In genomic region chr2:180983468-180984388, GRCh38 we compare ENCODE assay signal across 8 cellular contexts. TPM values are rescaled to one million over a fixed set of nuclear protein-coding genes. Genes with fewer than 3 reads are reported as not detected.
DNase-seq lines count a peak whose midpoint lies in the region; ATAC-seq, FAIRE-seq and TF ChIP-seq lines count a peak whose summit lies in the region.

No MANE protein-coding gene starts in this region.

- TF ChIP-seq CTCF in D721Med (IDR thresholded peaks at IDR 0.05; ENCODE audit: insufficient read depth, missing control alignments), result peak; percentile 41
- TF ChIP-seq CTCF in WTC11 (IDR thresholded peaks at IDR 0.05), result no peak
- peak; percentile 48 for TF ChIP-seq CTCF in retinal pigment epithelial cell (conservative IDR thresholded peaks at IDR 0.05; ENCODE audit: low read depth, low read length)

- ATAC-seq in GM18907 (IDR thresholded peaks at IDR 0.05; ENCODE audit: unreplicated experiment) (peak; percentile 55), HG03097 (IDR thresholded peaks at IDR 0.05; ENCODE audit: low FRiP score, unreplicated experiment) (peak; percentile 30), WTC11 (peak; percentile 60), HG02571 (IDR thresholded peaks at IDR 0.05; ENCODE audit: unreplicated experiment) (no peak)

- CTCF ChIA-PET in WTC11 (lab: Charles Lee), result interaction anchor here (0.6 to 0.9 kb wide), 3 partner anchors 9 to 867 kb away, joined by 3 to 6 read pairs (median 3); no protein-coding TSS in a partner anchor

- FAIRE-seq in D721Med (lab: Jason Lieb, UNC), result peak; percentile 72

- DNase-seq in D721Med (ENCODE audit: insufficient read length, low spot score) (no peak), NCI-H2196 (lab: John Stamatoyannopoulos, UW; ENCODE audit: unreplicated experiment) (peak; percentile 52), WTC11 (ENCODE audit: low spot score) (no peak), glomerular endothelial cell (ENCODE audit: extremely low read depth, low read depth, low spot score) (peak; percentile 36), retinal pigment epithelial cell (ENCODE audit: low read depth) (peak; percentile 42)

- H3K9me3 Mint-ChIP-seq in WTC11, result no peaks in the 10 kb centered on the region

- peaks cover 65% of the 10 kb centered on the region for H3K4me1 Mint-ChIP-seq in WTC11

- H3K27me3 Mint-ChIP-seq in WTC11 (ENCODE audit: low read depth), result no peaks in the 10 kb centered on the region

- H3K4me3 ChIP-seq in retinal pigment epithelial cell (ENCODE audit: low read length), result peak overlapping the region; percentile 7

- POLR2A ChIA-PET in WTC11 (lab: Charles Lee), result no interaction called here

- H3K27ac Mint-ChIP-seq in WTC11, result peak overlapping the region; percentile 98

- peaks cover 16% of the 10 kb centered on the region for H3K36me3 Mint-ChIP-seq in WTC11

- peak overlapping the region; percentile 99 for H3K4me3 Mint-ChIP-seq in WTC11

TF ChIP-seq in WTC11, 78 proteins besides CTCF, POLR2A, EP300 and RAD21:
- TF ChIP-seq, protein P1, sequence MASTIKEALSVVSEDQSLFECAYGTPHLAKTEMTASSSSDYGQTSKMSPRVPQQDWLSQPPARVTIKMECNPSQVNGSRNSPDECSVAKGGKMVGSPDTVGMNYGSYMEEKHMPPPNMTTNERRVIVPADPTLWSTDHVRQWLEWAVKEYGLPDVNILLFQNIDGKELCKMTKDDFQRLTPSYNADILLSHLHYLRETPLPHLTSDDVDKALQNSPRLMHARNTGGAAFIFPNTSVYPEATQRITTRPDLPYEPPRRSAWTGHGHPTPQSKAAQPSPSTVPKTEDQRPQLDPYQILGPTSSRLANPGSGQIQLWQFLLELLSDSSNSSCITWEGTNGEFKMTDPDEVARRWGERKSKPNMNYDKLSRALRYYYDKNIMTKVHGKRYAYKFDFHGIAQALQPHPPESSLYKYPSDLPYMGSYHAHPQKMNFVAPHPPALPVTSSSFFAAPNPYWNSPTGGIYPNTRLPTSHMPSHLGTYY (CRISPR knock-in tag; IDR thresholded peaks at IDR 0.05), result no peak
- TF ChIP-seq ZNF512 (CRISPR knock-in tag; IDR thresholded peaks at IDR 0.05; ENCODE audit: borderline replicate concordance), result no peak
- TF ChIP-seq ZNF232 (CRISPR knock-in tag; IDR thresholded peaks at IDR 0.05), result no peak
- TF ChIP-seq ZNF317 (CRISPR knock-in tag; IDR thresholded peaks at IDR 0.05; ENCODE audit: borderline replicate concordance, low read depth), result no peak
- TF ChIP-seq FOXP1 (CRISPR knock-in tag; IDR thresholded peaks at IDR 0.05; ENCODE audit: borderline replicate concordance), result no peak
- TF ChIP-seq ZBTB21 (CRISPR knock-in tag; IDR thresholded peaks at IDR 0.05; ENCODE audit: borderline replicate concordance), result no peak
- TF ChIP-seq, protein P2, sequence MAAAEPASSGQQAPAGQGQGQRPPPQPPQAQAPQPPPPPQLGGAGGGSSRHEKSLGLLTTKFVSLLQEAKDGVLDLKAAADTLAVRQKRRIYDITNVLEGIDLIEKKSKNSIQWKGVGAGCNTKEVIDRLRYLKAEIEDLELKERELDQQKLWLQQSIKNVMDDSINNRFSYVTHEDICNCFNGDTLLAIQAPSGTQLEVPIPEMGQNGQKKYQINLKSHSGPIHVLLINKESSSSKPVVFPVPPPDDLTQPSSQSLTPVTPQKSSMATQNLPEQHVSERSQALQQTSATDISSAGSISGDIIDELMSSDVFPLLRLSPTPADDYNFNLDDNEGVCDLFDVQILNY (CRISPR knock-in tag; IDR thresholded peaks at IDR 0.05), result no peak
- no peak for TF ChIP-seq NR1H2 (CRISPR knock-in tag; IDR thresholded peaks at IDR 0.05)
- TF ChIP-seq SMAD4 (CRISPR knock-in tag; IDR thresholded peaks at IDR 0.05), result no peak
- no peak for TF ChIP-seq HMGA2 (CRISPR knock-in tag; IDR thresholded peaks at IDR 0.05)
- TF ChIP-seq, protein P3, sequence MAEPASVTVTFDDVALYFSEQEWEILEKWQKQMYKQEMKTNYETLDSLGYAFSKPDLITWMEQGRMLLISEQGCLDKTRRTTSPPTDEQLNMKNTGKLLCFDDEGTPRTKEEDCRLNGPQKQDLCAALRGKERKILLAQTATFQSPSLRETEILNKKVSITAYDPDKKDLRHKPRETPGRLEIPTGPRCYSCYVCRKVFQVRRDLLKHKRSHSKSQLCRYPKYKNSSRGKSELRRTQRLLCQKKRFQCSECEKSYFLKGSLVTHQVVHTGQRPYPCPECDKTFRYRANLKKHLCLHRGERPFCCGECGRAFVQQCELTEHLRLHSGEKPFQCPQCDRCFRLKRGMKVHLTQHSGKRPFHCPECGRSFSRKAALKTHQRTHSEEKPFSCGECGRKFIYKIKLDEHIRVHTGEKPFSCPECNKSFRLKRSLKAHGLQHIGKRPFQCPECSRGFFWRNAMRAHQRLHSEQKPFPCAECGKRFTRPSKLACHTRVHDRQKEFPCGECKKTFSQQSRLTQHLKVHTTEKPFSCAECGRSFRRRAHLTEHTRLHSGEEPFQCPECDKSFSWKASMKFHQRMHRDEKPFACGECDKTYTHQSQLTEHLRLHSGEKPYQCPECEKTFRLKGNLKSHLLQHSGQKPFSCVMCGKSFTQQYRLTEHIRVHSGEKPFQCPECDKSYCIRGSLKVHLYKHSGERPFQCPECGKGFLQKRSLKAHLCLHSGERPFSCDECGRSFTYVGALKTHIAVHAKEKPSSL (CRISPR knock-in tag; conservative IDR thresholded peaks at IDR 0.05), result no peak
- TF ChIP-seq CDX4 (CRISPR knock-in tag; IDR thresholded peaks at IDR 0.05; ENCODE audit: borderline replicate concordance), result no peak
- TF ChIP-seq MAX (CRISPR knock-in tag; IDR thresholded peaks at IDR 0.05), result no peak
- no peak for TF ChIP-seq RELA (CRISPR knock-in tag; IDR thresholded peaks at IDR 0.05; ENCODE audit: borderline replicate concordance)
- no peak for TF ChIP-seq NFE2L1 (CRISPR knock-in tag; IDR thresholded peaks at IDR 0.05)
- TF ChIP-seq NFYB (CRISPR knock-in tag; conservative IDR thresholded peaks at IDR 0.05; ENCODE audit: low read depth), result no peak
- TF ChIP-seq, protein P4, sequence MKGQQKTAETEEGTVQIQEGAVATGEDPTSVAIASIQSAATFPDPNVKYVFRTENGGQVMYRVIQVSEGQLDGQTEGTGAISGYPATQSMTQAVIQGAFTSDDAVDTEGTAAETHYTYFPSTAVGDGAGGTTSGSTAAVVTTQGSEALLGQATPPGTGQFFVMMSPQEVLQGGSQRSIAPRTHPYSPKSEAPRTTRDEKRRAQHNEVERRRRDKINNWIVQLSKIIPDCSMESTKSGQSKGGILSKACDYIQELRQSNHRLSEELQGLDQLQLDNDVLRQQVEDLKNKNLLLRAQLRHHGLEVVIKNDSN (CRISPR knock-in tag; IDR thresholded peaks at IDR 0.05), result no peak
- TF ChIP-seq KAT7 (CRISPR knock-in tag; IDR thresholded peaks at IDR 0.05; ENCODE audit: borderline replicate concordance), result no peak
- no peak for TF ChIP-seq ZMAT4 (CRISPR knock-in tag; IDR thresholded peaks at IDR 0.05)
- no peak for TF ChIP-seq ESRRA (CRISPR knock-in tag; IDR thresholded peaks at IDR 0.05; ENCODE audit: borderline replicate concordance)

RNA-seq across cellular contexts. Expression of gene UBE2E3, which starts 3.3 kb away (rescaled TPM):
- total RNA-seq in WTC11 (2021), result 75.1 to 76.4 TPM (median 76.3 TPM) in 3 replicates
- 98.1 and 134 TPM in 2 replicates for total RNA-seq in glomerular endothelial cell

Comparison
In these comparisons a context has a peak if more than half of its experiments do, and no peak if none do; other contexts are left out.
1. DNase-seq: peak in NCI-H2196 (single experiment), glomerular endothelial cell (single experiment) and retinal pigment epithelial cell (single experiment); none in D721Med (single experiment) and WTC11 (single experiment).